25 cellular contexts compared by ENCODE assay signal in the genomic region with DNA sequence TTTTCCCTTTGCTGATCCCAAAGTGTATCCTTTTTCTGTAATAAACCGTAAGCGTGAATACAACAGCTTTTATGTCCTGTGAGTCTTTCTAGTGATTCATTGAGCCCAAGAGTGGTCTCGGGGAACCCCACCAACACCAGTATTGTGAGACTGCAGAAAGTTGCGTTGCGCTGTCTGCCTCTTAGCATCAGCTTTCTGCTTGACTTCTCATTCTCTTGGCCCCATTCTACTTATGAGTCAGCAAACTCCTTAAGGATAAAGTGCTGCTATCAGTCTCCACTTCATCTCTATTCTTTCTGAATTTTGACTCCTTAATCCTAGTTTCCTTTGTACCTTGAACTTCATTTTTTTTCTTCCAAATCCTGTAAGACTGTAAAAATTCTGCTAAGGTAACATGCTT.
A peak's percentile ranks its signal among the peaks of the same experiment; 100 is the strongest.
DNase-seq lines count a peak whose midpoint lies in the region; ATAC-seq, FAIRE-seq and TF ChIP-seq lines count a peak whose summit lies in the region.
"Had no signal": no experiment of that assay in that cellular context is flagged by ENCODE, and none has a peak within 500 bp of the region (broad histone marks: within the 10 kb centered on the region; RNA-seq: fewer than 3 reads in every experiment).

No MANE protein-coding gene starts in this region.

- H3K79me2 ChIP-seq in hepatocyte, result no peaks in the 10 kb centered on the region

- peaks cover 14% of the 10 kb centered on the region for H3K4me1 ChIP-seq in hepatocyte (ENCODE audit: insufficient read depth)
- H3K4me1 ChIP-seq: left lung, right atrium auricular region, uterus had no signal

- ATAC-seq in HG03432 (IDR thresholded peaks at IDR 0.05; ENCODE audit: unreplicated experiment), result peak; percentile 60
- peak; percentile 38 for ATAC-seq in sciatic nerve
- no peak for ATAC-seq in GM21390 (IDR thresholded peaks at IDR 0.05; ENCODE audit: unreplicated experiment)
- ATAC-seq: activated T-cell treated with anti-CD3 and anti-CD28 coated beads, Interleukin-2, amount 50 U/mL, for 72 hours; left lung; naive thymus-derived CD4-positive, alpha-beta T cell; T-helper 17 cell had no signal

- FAIRE-seq in H54 (lab: Jason Lieb, UNC), result no peak

- TF ChIP-seq POLR2A in H54 (IDR thresholded peaks at IDR 0.05; ENCODE audit: low read depth, low read length), result no peak

- H3K4me2 ChIP-seq in hepatocyte, result no peak overlapping the region

- no peaks in the 10 kb centered on the region for H4K20me1 ChIP-seq in hepatocyte (ENCODE audit: insufficient read depth, poor library complexity, severe bottlenecking)

- in situ Hi-C loops in astrocyte of the spinal cord (cut with HindIII; ENCODE audit: low sequenced_read_pairs), result no loop called here

- intact Hi-C loops in sciatic nerve (cut with DNase I), result no loop called here

- WGBS in hepatocyte (ENCODE audit: low lambda C conversion rate, missing lambda C conversion rate), result 81% methylated on average over 5 of the region's 5 CpGs

- no peaks in the 10 kb centered on the region for H3K9me3 ChIP-seq in hepatocyte (ENCODE audit: low read depth)
- H3K9me3 ChIP-seq: left lung, right atrium auricular region, uterus had no signal

- H3K9me2 ChIP-seq in hepatocyte (replicated peaks; ENCODE audit: insufficient read depth), result no peaks in the 10 kb centered on the region

- DNase-seq in astrocyte of the spinal cord (ENCODE audit: low read depth, low spot score) (peak; percentile 2), hepatocyte (ENCODE audit: low spot score) (no peak), sciatic nerve (ENCODE audit: low spot score) (no peak), H54 (ENCODE audit: insufficient read length, low spot score) (no peak), NCI-H1417 treated with DMSO at 0.1 percent for 48 hours (lab: John Stamatoyannopoulos, UW) (no peak)
- DNase-seq: activated CD4-positive, alpha-beta T cell treated with anti-CD3 and anti-CD28 coated beads for 48 hours; activated naive CD4-positive, alpha-beta T cell treated with anti-CD3 and anti-CD28 coated beads, Interleukin-2, amount 10 ng/mL, durations not matched to agents 7 days and 5 days; activated T-cell treated with anti-CD3 and anti-CD28 coated beads, Interleukin-2, amount 50 U/mL, for 72 hours; anterior cingulate cortex; C1 segment of cervical spinal cord; central memory CD4-positive, alpha-beta T cell; left lung; naive thymus-derived CD4-positive, alpha-beta T cell; NCI-H1092; NCI-H1930; NCI-H2227 treated with DMSO at 0.1 percent for 48 hours; RPMI8226; stimulated activated CD4-positive, alpha-beta T cell treated with anti-CD3 and anti-CD28 coated beads, Interleukin-4, amount 100 ng/mL, for 4 hours; stimulated activated naive CD4-positive, alpha-beta T cell; T-helper 17 cell; uterus had no signal

- peak overlapping the region; percentile 58 for H3K27ac ChIP-seq in hepatocyte
- H3K27ac ChIP-seq: GM23248, left lung, right atrium auricular region, uterus had no signal

- no peak overlapping the region for H2AFZ ChIP-seq in hepatocyte
- H2AFZ ChIP-seq: GM23248 had no signal

- H3K36me3 ChIP-seq in hepatocyte (replicated peaks; ENCODE audit: insufficient read depth, low read depth), result no peaks in the 10 kb centered on the region
- H3K36me3 ChIP-seq: left lung, right atrium auricular region, uterus had no signal

- TF ChIP-seq CTCF in astrocyte of the spinal cord (IDR thresholded peaks at IDR 0.05; ENCODE audit: low read depth, low read length), result no peak
- no peak for TF ChIP-seq CTCF in hepatocyte (IDR thresholded peaks at IDR 0.05; ENCODE audit: poor library complexity)

- H3K4me3 ChIP-seq in astrocyte of the spinal cord (ENCODE audit: low read depth, low read length) (no peak overlapping the region), hepatocyte (no peak overlapping the region)
- H3K4me3 ChIP-seq: GM23248, left lung, right atrium auricular region, uterus had no signal

- no peaks in the 10 kb centered on the region for H3K27me3 ChIP-seq in hepatocyte
- H3K27me3 ChIP-seq: left lung, right atrium auricular region, uterus had no signal
